In the genomic region with DNA sequence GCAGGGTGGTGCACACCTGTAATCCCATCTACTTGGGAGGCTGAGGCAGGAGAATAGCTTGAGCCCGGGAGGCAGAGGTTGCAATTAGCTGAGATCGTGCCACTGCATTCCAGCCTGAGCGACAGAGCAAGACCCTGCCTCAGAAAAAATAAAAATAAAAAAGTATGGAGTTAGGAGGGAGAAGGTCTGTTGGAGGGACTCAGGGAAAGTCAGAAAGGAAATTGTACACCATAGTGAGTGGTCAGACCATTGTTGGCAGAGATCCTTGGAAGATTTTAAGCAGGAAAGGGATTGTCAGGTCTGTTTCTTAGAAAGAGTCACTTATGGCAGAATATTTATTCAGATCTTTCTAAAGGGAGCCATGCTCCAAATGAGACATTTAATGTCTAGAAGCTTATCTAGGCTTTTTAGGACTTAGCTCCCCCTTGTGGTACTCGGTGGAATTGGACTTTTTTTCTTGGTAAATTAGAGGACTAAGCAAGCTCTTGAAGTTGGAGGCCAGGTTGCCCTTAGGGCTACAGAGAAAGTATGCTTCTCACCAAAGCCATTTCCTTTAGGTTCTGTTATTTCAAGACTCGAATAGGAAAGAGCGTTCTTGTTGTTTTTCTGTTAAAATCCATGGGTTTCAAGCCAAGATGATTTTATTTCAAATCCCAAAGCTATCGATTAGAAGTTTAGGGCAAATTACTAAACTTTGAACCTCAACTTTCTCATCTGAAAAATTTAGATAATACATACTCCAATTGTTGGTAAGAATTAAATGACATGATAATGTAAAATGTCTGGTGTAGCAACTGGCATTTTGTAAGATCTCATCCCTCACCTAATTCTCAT, we compare ENCODE assay signal across 8 cellular contexts. TPM values are rescaled to one million over a fixed set of nuclear protein-coding genes. Genes with fewer than 3 reads are reported as not detected.
DNase-seq lines count a peak whose midpoint lies in the region; ATAC-seq and TF ChIP-seq lines count a peak whose summit lies in the region.

No MANE protein-coding gene starts in this region.

- DNase-seq in Calu3, result peak; percentile 83
- peak; percentile 26 for DNase-seq in HPDE6-E6E7 (ENCODE audit: extremely low spot score)
- peak; percentile 85 for DNase-seq in NCI-H774 (lab: John Stamatoyannopoulos, UW)
- DNase-seq in activated CD4-positive, alpha-beta memory T cell treated with anti-CD3 and anti-CD28 coated beads for 36 hours, result peak; percentile 33
- DNase-seq in epidermal melanocyte (ENCODE audit: insufficient read length, low spot score), result peak; percentile 43
- DNase-seq in myocyte (ENCODE audit: low read depth), result peak; percentile 95
- DNase-seq in type B pancreatic cell (ENCODE audit: extremely low spot score, unreplicated experiment), result peak; percentile 69

- no peak overlapping the region for H3K4me3 Mint-ChIP-seq in Calu3 (ENCODE audit: low read depth, unreplicated experiment)
- no peak overlapping the region for H3K4me3 Mint-ChIP-seq in activated CD4-positive, alpha-beta memory T cell treated with anti-CD3 and anti-CD28 coated beads for 36 hours
- H3K4me3 Mint-ChIP-seq in type B pancreatic cell, result no peak overlapping the region

- POLR2A ChIA-PET in activated CD4-positive, alpha-beta memory T cell treated with anti-CD3 and anti-CD28 coated beads for 36 hours (lab: Charles Lee), result interaction anchor here (0.7 to 1.2 kb wide), 3 partner anchors 10 to 78 kb away, joined by 3 to 5 read pairs (median 5); partner anchors contain the start of gene TAF1A

- ATAC-seq in GM19468 (IDR thresholded peaks at IDR 0.05; ENCODE audit: extremely low read depth, unreplicated experiment), result peak; percentile 84

- intact Hi-C loops in Calu3 (cut with micrococcal nuclease; ENCODE audit: unreplicated experiment), result loop anchor here (1.0 kb wide), 1 partner anchor 169 kb away; no protein-coding TSS in a partner anchor
- intact Hi-C loops in activated CD4-positive, alpha-beta memory T cell treated with anti-CD3 and anti-CD28 coated beads for 36 hours (cut with micrococcal nuclease), result loop anchor here (1.0 kb wide), 1 partner anchor 169 kb away; no protein-coding TSS in a partner anchor

- H3K36me3 Mint-ChIP-seq in Calu3 (ENCODE audit: insufficient read depth, unreplicated experiment), result peaks cover 22% of the 10 kb centered on the region
- H3K36me3 Mint-ChIP-seq in activated CD4-positive, alpha-beta memory T cell treated with anti-CD3 and anti-CD28 coated beads for 36 hours, result peaks cover 22% of the 10 kb centered on the region
- H3K36me3 Mint-ChIP-seq in type B pancreatic cell, result peaks cover 27% of the 10 kb centered on the region

- H3K4me1 Mint-ChIP-seq in Calu3 (ENCODE audit: low read depth, unreplicated experiment) (no peaks in the 10 kb centered on the region), type B pancreatic cell (ENCODE audit: unreplicated experiment) (peaks cover 4% of the 10 kb centered on the region)
- peaks cover 2% of the 10 kb centered on the region for H3K4me1 Mint-ChIP-seq in activated CD4-positive, alpha-beta memory T cell treated with anti-CD3 and anti-CD28 coated beads for 36 hours (ENCODE audit: low read depth)

- H3K9me3 Mint-ChIP-seq in Calu3 (ENCODE audit: low read depth, unreplicated experiment), result no peaks in the 10 kb centered on the region
- no peaks in the 10 kb centered on the region for H3K9me3 Mint-ChIP-seq in activated CD4-positive, alpha-beta memory T cell treated with anti-CD3 and anti-CD28 coated beads for 36 hours
- H3K9me3 Mint-ChIP-seq in type B pancreatic cell, result no peaks in the 10 kb centered on the region

- CTCF ChIA-PET in Calu3 (lab: Charles Lee), result interaction anchor here (0.6 to 1.5 kb wide), 8 partner anchors 9 to 169 kb away, joined by 3 to 30 read pairs (median 4); partner anchors contain the start of gene TAF1A
- CTCF ChIA-PET in activated CD4-positive, alpha-beta memory T cell treated with anti-CD3 and anti-CD28 coated beads for 36 hours (lab: Charles Lee), result interaction anchor here (0.6 to 3.4 kb wide), 38 partner anchors 10 to 1700 kb away, joined by 3 to 56 read pairs (median 4); partner anchors contain the start of gene TAF1A

- H3K27ac Mint-ChIP-seq in Calu3 (ENCODE audit: unreplicated experiment), result no peak overlapping the region
- no peak overlapping the region for H3K27ac Mint-ChIP-seq in activated CD4-positive, alpha-beta memory T cell treated with anti-CD3 and anti-CD28 coated beads for 36 hours
- peak overlapping the region; percentile 1 for H3K27ac Mint-ChIP-seq in type B pancreatic cell

- no TSS peak for BruUV-seq in Calu3 (replicated peaks; lab: Mats Ljungman, UMichigan)

- H3K27me3 Mint-ChIP-seq in Calu3 (ENCODE audit: unreplicated experiment) (no peaks in the 10 kb centered on the region), type B pancreatic cell (no peaks in the 10 kb centered on the region)
- H3K27me3 Mint-ChIP-seq in activated CD4-positive, alpha-beta memory T cell treated with anti-CD3 and anti-CD28 coated beads for 36 hours, result no peaks in the 10 kb centered on the region

- TF ChIP-seq CTCF in Calu3 (IDR thresholded peaks at IDR 0.05; ENCODE audit: unreplicated experiment) (peak; percentile 56), type B pancreatic cell (conservative IDR thresholded peaks at IDR 0.05) (peak; percentile 93)

RNA-seq across cellular contexts. Expression of gene MIA3, which starts 16.5 kb away (rescaled TPM):
- total RNA-seq in Calu3 (2022), result 60.3 and 72.6 TPM in 2 replicates
- total RNA-seq in activated CD4-positive, alpha-beta memory T cell treated with anti-CD3 and anti-CD28 coated beads for 36 hours, result 10 to 100 TPM; 41.5 to 43.2 TPM
- total RNA-seq in myocyte, result 44.4 and 59.0 TPM in 2 replicates
- 25.2 TPM for polyA plus RNA-seq in myocyte (2012)
- 55.2 and 78.6 TPM in 2 replicates for total RNA-seq in type B pancreatic cell (ENCODE audit: low replicate concordance)

RNA-seq across cellular contexts. Expression of gene TAF1A, which starts 44.7 kb away (rescaled TPM):
- 16.3 and 16.4 TPM in 2 replicates for total RNA-seq in Calu3 (2022)
- 10 to 100 TPM; 19.1 to 19.6 TPM for total RNA-seq in activated CD4-positive, alpha-beta memory T cell treated with anti-CD3 and anti-CD28 coated beads for 36 hours
- 8.3 and 9.1 TPM in 2 replicates for total RNA-seq in myocyte
- 3.9 TPM for polyA plus RNA-seq in myocyte (2012)
- 9.9 and 16.7 TPM in 2 replicates for total RNA-seq in type B pancreatic cell (ENCODE audit: low replicate concordance)

Comparison
In these comparisons a context has a peak if more than half of its experiments do, and no peak if none do; other contexts are left out.
1. Peak in every context shown above with its lines: DNase-seq and ATAC-seq.
2. DNase-seq: peak in every context shown above with its lines; median percentile 95 in myocyte; 85 in NCI-H774; 83 in Calu3; 69 in type B pancreatic cell; 43 in epidermal melanocyte; 33 in activated CD4-positive, alpha-beta memory T cell treated with anti-CD3 and anti-CD28 coated beads for 36 hours; 26 in HPDE6-E6E7.